Comparison of ENCODE assay signal across 27 cellular contexts in genomic region chr12:27112891-27113290, GRCh38. TPM values are rescaled to one million over a fixed set of nuclear protein-coding genes. Genes with fewer than 3 reads are reported as not detected.
"Had no signal": no experiment of that assay in that cellular context is flagged by ENCODE, and none has a peak within 500 bp of the region (broad histone marks: within the 10 kb centered on the region; RNA-seq: fewer than 3 reads in every experiment).

No MANE protein-coding gene starts in this region.

- H3K27ac Mint-ChIP-seq: activated naive CD4-positive, alpha-beta T cell treated with anti-CD3 and anti-CD28 coated beads, Interleukin-2, amount 10 ng/mL, durations not matched to agents 7 days and 5 days; activated naive CD8-positive, alpha-beta T cell treated with anti-CD3 and anti-CD28 coated beads, Interleukin-2, amount 50 U/mL, for 24 hours; dendritic cell treated with granulocyte-macrophage colony-stimulating factor and Interleukin-4, amounts not matched to agents 40 ng/mL and 50 ng/mL, for 4 days; mesothelial cell of epicardium; nephron; stimulated activated naive B cell treated with anti-CD40 and anti-IgM and Interleukin-4, amounts not matched to agents 10 μg/mL and 1 μg/mL and 100 μg/mL, for 72 hours had no signal

- H3K36me3 ChIP-seq: brain microvascular endothelial cell, lower lobe of right lung, sigmoid colon, spleen had no signal

- H3K36me3 Mint-ChIP-seq: activated naive CD4-positive, alpha-beta T cell treated with anti-CD3 and anti-CD28 coated beads, Interleukin-2, amount 10 ng/mL, durations not matched to agents 7 days and 5 days had no signal

- H3K4me3 ChIP-seq: hepatocyte, lower lobe of right lung, sigmoid colon, spleen had no signal

- H3K9me3 ChIP-seq: lower lobe of right lung, sigmoid colon had no signal

- H3K4me1 Mint-ChIP-seq: mesothelial cell of epicardium; nephron; stimulated activated naive B cell treated with anti-CD40 and anti-IgM and Interleukin-4, amounts not matched to agents 10 μg/mL and 1 μg/mL and 100 μg/mL, for 72 hours had no signal

- H3K27me3 ChIP-seq: brain microvascular endothelial cell, foreskin keratinocyte, hepatocyte, sigmoid colon, spleen had no signal

- H3K4me3 Mint-ChIP-seq: activated naive CD4-positive, alpha-beta T cell treated with anti-CD3 and anti-CD28 coated beads, Interleukin-2, amount 10 ng/mL, durations not matched to agents 7 days and 5 days; activated naive CD8-positive, alpha-beta T cell treated with anti-CD3 and anti-CD28 coated beads, Interleukin-2, amount 50 U/mL, for 24 hours; dendritic cell treated with granulocyte-macrophage colony-stimulating factor and Interleukin-4, amounts not matched to agents 40 ng/mL and 50 ng/mL, for 4 days; mesothelial cell of epicardium; nephron; stimulated activated naive B cell treated with anti-CD40 and anti-IgM and Interleukin-4, amounts not matched to agents 10 μg/mL and 1 μg/mL and 100 μg/mL, for 72 hours had no signal

- H3K27ac ChIP-seq: brain microvascular endothelial cell, foreskin keratinocyte, hepatocyte, lower lobe of right lung, sigmoid colon, spleen, VCaP had no signal

- H3K4me2 ChIP-seq: hepatocyte had no signal

- DNase-seq: activated CD4-positive, CD25-positive, alpha-beta regulatory T cell treated with anti-CD3 and anti-CD28 coated beads, Interleukin-2, amount 50 U/mL, for 72 hours; activated CD8-positive, alpha-beta memory T cell treated with anti-CD3 and anti-CD28 coated beads for 24 hours; activated CD8-positive, alpha-beta memory T cell treated with anti-CD3 and anti-CD28 coated beads, Interleukin-2, amount 50 U/mL, for 48 hours; activated effector memory CD4-positive, alpha-beta T cell treated with Interleukin-2 at 50 U/mL for 16 hours; activated naive CD4-positive, alpha-beta T cell treated with anti-CD3 and anti-CD28 coated beads, Interleukin-2, amount 10 ng/mL, durations not matched to agents 7 days and 5 days; activated naive CD8-positive, alpha-beta T cell treated with anti-CD3 and anti-CD28 coated beads, Interleukin-2, amount 50 U/mL, for 24 hours; activated T-cell treated with anti-CD3 and anti-CD28 coated beads, Interleukin-2, amount 50 U/mL, for 48 hours; aorta; brain microvascular endothelial cell; cerebellar nuclear complex; effector CD8-positive, alpha-beta T cell; lower lobe of right lung; nucleus accumbens; sigmoid colon; spleen; stimulated activated CD4-positive, alpha-beta T cell treated with anti-CD3 and anti-CD28 coated beads, Interleukin-4, amount 100 ng/mL, for 4 hours; stimulated activated naive B cell treated with anti-CD40 and anti-IgM and Interleukin-4, amounts not matched to agents 10 μg/mL and 1 μg/mL and 100 μg/mL, for 72 hours; T1000 had no signal

- H3K4me1 ChIP-seq: sigmoid colon had no signal

- H3K79me2 ChIP-seq: hepatocyte had no signal

- H3K27me3 Mint-ChIP-seq: activated naive CD4-positive, alpha-beta T cell treated with anti-CD3 and anti-CD28 coated beads, Interleukin-2, amount 10 ng/mL, durations not matched to agents 7 days and 5 days; activated naive CD8-positive, alpha-beta T cell treated with anti-CD3 and anti-CD28 coated beads, Interleukin-2, amount 50 U/mL, for 24 hours; dendritic cell treated with granulocyte-macrophage colony-stimulating factor and Interleukin-4, amounts not matched to agents 40 ng/mL and 50 ng/mL, for 4 days; stimulated activated naive B cell treated with anti-CD40 and anti-IgM and Interleukin-4, amounts not matched to agents 10 μg/mL and 1 μg/mL and 100 μg/mL, for 72 hours had no signal

- H2AFZ ChIP-seq: hepatocyte had no signal

RNA-seq across cellular contexts. Expression of gene C12orf71, which starts 30.5 kb away (rescaled TPM):
- total RNA-seq: aorta; foreskin keratinocyte; hepatocyte; lower lobe of right lung; mesothelial cell of epicardium; sigmoid colon; spleen; T-helper 1 cell treated with Interleukin-12 subunit alpha and Interleukin-12 subunit beta and Interleukin-4 antibody, amounts not matched to agents 30 ng/mL and 1 ng/mL, for 36 hours; ureter had no signal
- polyA plus RNA-seq: aorta, foreskin keratinocyte, hepatocyte, sigmoid colon, spleen, thymus had no signal
